15 cellular contexts compared by ENCODE assay signal in the genomic region with DNA sequence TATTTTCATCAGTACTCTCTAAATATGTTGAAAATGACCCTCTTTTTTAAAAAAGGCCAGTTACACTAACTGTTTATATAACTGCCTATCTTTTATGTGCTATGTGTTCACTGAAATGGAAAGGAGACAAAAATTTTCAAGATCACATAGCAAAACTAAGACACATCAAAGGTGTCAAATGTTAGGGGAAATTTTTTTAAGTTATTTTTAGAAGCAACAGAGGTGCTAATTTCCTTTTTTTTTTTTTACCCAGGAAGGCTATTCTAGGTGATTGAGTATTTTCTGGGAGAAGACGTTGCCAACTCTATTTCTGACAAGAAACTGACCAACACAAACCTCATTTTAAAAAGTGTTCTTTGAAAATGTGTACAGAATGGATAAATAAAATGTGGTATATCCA. TPM values are rescaled to one million over a fixed set of nuclear protein-coding genes. Genes with fewer than 3 reads are reported as not detected.
DNase-seq lines count a peak whose midpoint lies in the region; ATAC-seq and TF ChIP-seq lines count a peak whose summit lies in the region.
"Had no signal": no experiment of that assay in that cellular context is flagged by ENCODE, and none has a peak within 500 bp of the region (broad histone marks: within the 10 kb centered on the region; RNA-seq: fewer than 3 reads in every experiment).

No MANE protein-coding gene starts in this region.

- intact Hi-C loops in activated B cell treated with CpG ODN at 0.5 μM for 24 hours (cut with micrococcal nuclease) = loop anchor here (5.0 kb wide), 1 partner anchor 249 kb away; no protein-coding TSS in a partner anchor
- intact Hi-C loops in naive thymus-derived CD4-positive, alpha-beta T cell (cut with micrococcal nuclease) = no loop called here

- H3K9me3 Mint-ChIP-seq in CD4-positive, CD25-positive, alpha-beta regulatory T cell = no peaks in the 10 kb centered on the region
- H3K9me3 Mint-ChIP-seq in activated B cell treated with CpG ODN at 0.5 μM for 24 hours = no peaks in the 10 kb centered on the region
- H3K9me3 Mint-ChIP-seq in naive thymus-derived CD4-positive, alpha-beta T cell = no peaks in the 10 kb centered on the region

- POLR2A ChIA-PET in activated B cell treated with CpG ODN at 0.5 μM for 24 hours (lab: Charles Lee) = interaction anchor here (0.8 to 1.6 kb wide), 3 partner anchors 46 to 88 kb away, joined by 3 read pairs; a partner anchor contains a TSS
- POLR2A ChIA-PET in naive thymus-derived CD4-positive, alpha-beta T cell (lab: Charles Lee) = interaction anchor here (0.8 to 1.6 kb wide), 7 partner anchors 10 to 266 kb away, joined by 4 to 6 read pairs (median 5); no protein-coding TSS in a partner anchor

- H3K36me3 Mint-ChIP-seq in CD4-positive, CD25-positive, alpha-beta regulatory T cell = peaks cover 14% of the 10 kb centered on the region
- peaks cover 51% of the 10 kb centered on the region for H3K36me3 Mint-ChIP-seq in activated B cell treated with CpG ODN at 0.5 μM for 24 hours (ENCODE audit: low read depth)
- peaks cover 0 to 17% (median 7%) of the 10 kb centered on the region in 5 donors for H3K36me3 Mint-ChIP-seq in naive thymus-derived CD4-positive, alpha-beta T cell

- H3K36me3 ChIP-seq in CD4-positive, CD25-positive, alpha-beta regulatory T cell (ENCODE audit: control insufficient read depth, insufficient read depth, low read length) = no peaks in the 10 kb centered on the region
- peaks cover 96% of the 10 kb centered on the region for H3K36me3 ChIP-seq in DOHH2 (ENCODE audit: control insufficient read depth, low read length)
- no peaks in the 10 kb centered on the region for H3K36me3 ChIP-seq in naive thymus-derived CD4-positive, alpha-beta T cell (ENCODE audit: control insufficient read depth in 2 of 3, insufficient read depth in 3 of 3, low read length in 3 of 3)
- H3K36me3 ChIP-seq: BE2C, left ventricle myocardium inferior had no signal

- H4K20me1 ChIP-seq in DOHH2 (ENCODE audit: control insufficient read depth, insufficient read depth, low read depth, low read length) = peaks cover 70% of the 10 kb centered on the region

- H3K27me3 ChIP-seq in CD4-positive, CD25-positive, alpha-beta regulatory T cell (ENCODE audit: control insufficient read depth, insufficient read depth, low read length) = no peaks in the 10 kb centered on the region
- H3K27me3 ChIP-seq in DOHH2 (ENCODE audit: control insufficient read depth, low read length) = no peaks in the 10 kb centered on the region
- no peaks in the 10 kb centered on the region for H3K27me3 ChIP-seq in naive thymus-derived CD4-positive, alpha-beta T cell (ENCODE audit: control insufficient read depth in 2 of 2, insufficient read depth in 2 of 2, low read length in 2 of 2)
- H3K27me3 ChIP-seq: BE2C, testis had no signal

- peak overlapping the region; percentile 52 for H3K27ac ChIP-seq in CD4-positive, CD25-positive, alpha-beta regulatory T cell (ENCODE audit: insufficient read depth, low read length, poor library complexity, severe bottlenecking)
- peak overlapping the region; percentile 49 for H3K27ac ChIP-seq in DOHH2 (ENCODE audit: low read depth, low read length)
- peak overlapping the region; percentile 27 for H3K27ac ChIP-seq in naive thymus-derived CD4-positive, alpha-beta T cell (ENCODE audit: low read depth, low read length)
- H3K27ac ChIP-seq: left ventricle myocardium inferior, testis had no signal

- H3K27me3 Mint-ChIP-seq in CD4-positive, CD25-positive, alpha-beta regulatory T cell = no peaks in the 10 kb centered on the region
- no peaks in the 10 kb centered on the region for H3K27me3 Mint-ChIP-seq in activated B cell treated with CpG ODN at 0.5 μM for 24 hours
- no peaks in the 10 kb centered on the region for H3K27me3 Mint-ChIP-seq in naive thymus-derived CD4-positive, alpha-beta T cell

- H3K4me1 Mint-ChIP-seq in CD4-positive, CD25-positive, alpha-beta regulatory T cell = peaks cover 74 to 98% (median 86%) of the 10 kb centered on the region in 4 donors
- peaks cover 98% of the 10 kb centered on the region for H3K4me1 Mint-ChIP-seq in activated B cell treated with CpG ODN at 0.5 μM for 24 hours
- H3K4me1 Mint-ChIP-seq in naive thymus-derived CD4-positive, alpha-beta T cell = peaks cover 78 to 100% (median 99%) of the 10 kb centered on the region in 7 donors

- H3F3A ChIP-seq in DOHH2 (ENCODE audit: control insufficient read depth, insufficient read depth) = peaks cover 41% of the 10 kb centered on the region

- H3K27ac Mint-ChIP-seq in CD4-positive, CD25-positive, alpha-beta regulatory T cell = peak overlapping the region in 2 of 3 donors; percentile 16 to 82
- H3K27ac Mint-ChIP-seq in activated B cell treated with CpG ODN at 0.5 μM for 24 hours = peak overlapping the region; percentile 63
- peak overlapping the region in 8 of 9 donors; percentile 22 to 97 (median 52) for H3K27ac Mint-ChIP-seq in naive thymus-derived CD4-positive, alpha-beta T cell

- TF ChIP-seq CTCF in DOHH2 (IDR thresholded peaks at IDR 0.05; ENCODE audit: low read depth, low read length, poor library complexity, severe bottlenecking) (no peak), activated B cell treated with CpG ODN at 0.5 μM for 24 hours (IDR thresholded peaks at IDR 0.05) (no peak)

- CTCF ChIA-PET in activated B cell treated with CpG ODN at 0.5 μM for 24 hours (lab: Charles Lee) = interaction anchor here (0.9 to 2.8 kb wide), 6 partner anchors 12 to 87 kb away, joined by 5 to 36 read pairs (median 12); a partner anchor contains a TSS
- CTCF ChIA-PET in naive thymus-derived CD4-positive, alpha-beta T cell (lab: Charles Lee) = interaction anchor here (0.8 to 1.3 kb wide), 5 partner anchors 12 to 55 kb away, joined by 3 to 7 read pairs (median 3); no protein-coding TSS in a partner anchor

- peak overlapping the region; percentile 100 for H3K4me3 ChIP-seq in CD4-positive, CD25-positive, alpha-beta regulatory T cell (ENCODE audit: low read depth, low read length)
- H3K4me3 ChIP-seq in DOHH2 (ENCODE audit: low read length) = peak overlapping the region; percentile 73
- H3K4me3 ChIP-seq in naive thymus-derived CD4-positive, alpha-beta T cell (ENCODE audit: low read length) = no peak overlapping the region
- H3K4me3 ChIP-seq: left ventricle myocardium inferior, testis had no signal

- peak overlapping the region; percentile 64 for H3K4me2 ChIP-seq in DOHH2 (ENCODE audit: low read length)

- H3K79me2 ChIP-seq in DOHH2 (ENCODE audit: control insufficient read depth, low read length) = peaks cover 100% of the 10 kb centered on the region

- DNase-seq in CD4-positive, CD25-positive, alpha-beta regulatory T cell = no peak
- DNase-seq in activated B cell treated with CpG ODN at 0.5 μM for 24 hours = no peak
- DNase-seq in naive thymus-derived CD4-positive, alpha-beta T cell = no peak
- no peak for DNase-seq in islet precursor cell
- DNase-seq in stimulated activated naive CD4-positive, alpha-beta T cell (lab: John Stamatoyannopoulos, UW) = no peak
- DNase-seq: BE2C; foreskin melanocyte; GOT3; left ventricle myocardium inferior; NCI-H187 treated with DMSO at 0.1 percent for 48 hours; SIG-M5; stimulated activated CD4-positive, alpha-beta T cell treated with anti-CD3 and anti-CD28 coated beads, Interleukin-15, amount 100 ng/mL, for 24 hours; testis had no signal

- no peaks in the 10 kb centered on the region for H3K9me2 ChIP-seq in DOHH2 (replicated peaks; ENCODE audit: control insufficient read depth, low read length)

- peak overlapping the region; percentile 58 to 82 (median 65) for H3K4me3 Mint-ChIP-seq in CD4-positive, CD25-positive, alpha-beta regulatory T cell
- peak overlapping the region; percentile 58 for H3K4me3 Mint-ChIP-seq in activated B cell treated with CpG ODN at 0.5 μM for 24 hours
- peak overlapping the region in 8 of 10 donors; percentile 42 to 88 (median 69) for H3K4me3 Mint-ChIP-seq in naive thymus-derived CD4-positive, alpha-beta T cell

- no peak for ATAC-seq in CD4-positive, CD25-positive, alpha-beta regulatory T cell (ENCODE audit: low read depth in 2 of 2)
- ATAC-seq in activated B cell treated with CpG ODN at 0.5 μM for 24 hours (ENCODE audit: low read depth) (no peak), GM21390 (IDR thresholded peaks at IDR 0.05; ENCODE audit: unreplicated experiment) (no peak)
- no peak for ATAC-seq in naive thymus-derived CD4-positive, alpha-beta T cell

- peaks cover 92% of the 10 kb centered on the region for H3K4me1 ChIP-seq in CD4-positive, CD25-positive, alpha-beta regulatory T cell (ENCODE audit: control insufficient read depth, insufficient read depth, low read length, poor library complexity, severe bottlenecking)
- H3K4me1 ChIP-seq in DOHH2 (ENCODE audit: control insufficient read depth, low read length) = peaks cover 97% of the 10 kb centered on the region
- H3K4me1 ChIP-seq in naive thymus-derived CD4-positive, alpha-beta T cell (ENCODE audit: control insufficient read depth in 2 of 2, insufficient read depth in 2 of 2, low read length in 2 of 2) = peaks cover 88 to 89% of the 10 kb centered on the region in 2 donors
- H3K4me1 ChIP-seq: BE2C had no signal

- no peaks in the 10 kb centered on the region for H3K9me3 ChIP-seq in CD4-positive, CD25-positive, alpha-beta regulatory T cell (ENCODE audit: control insufficient read depth in 2 of 2, low read length in 2 of 2)
- no peaks in the 10 kb centered on the region for H3K9me3 ChIP-seq in DOHH2 (ENCODE audit: control insufficient read depth, insufficient read depth, low read length)
- no peaks in the 10 kb centered on the region for H3K9me3 ChIP-seq in naive thymus-derived CD4-positive, alpha-beta T cell (ENCODE audit: control insufficient read depth in 2 of 3, low read length in 3 of 3)
- H3K9me3 ChIP-seq: BE2C, left ventricle myocardium inferior, testis had no signal

RNA-seq across cellular contexts. Expression of a gene that starts 45.7 kb away (rescaled TPM):
- total RNA-seq in CD4-positive, CD25-positive, alpha-beta regulatory T cell = 285 TPM
- polyA plus RNA-seq in CD4-positive, CD25-positive, alpha-beta regulatory T cell = 100 to 1,000 TPM; 122 to 178 (median 141) TPM
- total RNA-seq in activated B cell treated with CpG ODN at 0.5 μM for 24 hours = 129 and 136 TPM in 2 replicates
- total RNA-seq in naive thymus-derived CD4-positive, alpha-beta T cell = 100 to 1,000 TPM; 117 to 193 (median 180) TPM
- 100 to 1,000 TPM; 134 to 142 TPM for polyA plus RNA-seq in naive thymus-derived CD4-positive, alpha-beta T cell
